ENCODE assay signal across 9 cellular contexts in the genomic region with DNA sequence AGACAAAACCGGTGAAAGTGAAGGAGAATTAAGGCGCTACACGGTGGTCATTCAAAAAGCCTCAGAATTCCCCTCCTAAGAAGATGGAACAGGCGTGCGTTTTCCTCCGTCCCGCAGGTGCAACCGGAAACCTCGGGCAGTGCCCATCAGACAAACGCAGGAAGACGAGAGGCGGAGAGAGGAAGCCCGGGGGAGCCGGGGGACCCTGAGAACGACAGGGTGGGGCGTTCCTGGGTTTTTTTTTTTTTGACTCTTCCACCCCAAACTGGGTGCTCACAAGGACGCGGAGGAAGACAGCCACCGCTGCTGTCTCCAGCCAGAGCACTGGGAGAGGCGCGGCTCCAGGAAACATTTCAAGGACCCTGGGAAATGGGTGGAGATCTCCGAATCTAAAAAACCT. TPM values are rescaled to one million over a fixed set of nuclear protein-coding genes. Genes with fewer than 3 reads are reported as not detected.
A peak's percentile ranks its signal among the peaks of the same experiment; 100 is the strongest.
DNase-seq lines count a peak whose midpoint lies in the region; ATAC-seq and TF ChIP-seq lines count a peak whose summit lies in the region.
"Had no signal": no experiment of that assay in that cellular context is flagged by ENCODE, and none has a peak within 500 bp of the region (broad histone marks: within the 10 kb centered on the region; RNA-seq: fewer than 3 reads in every experiment).

No MANE protein-coding gene starts in this region.

- peak overlapping the region; percentile 99 for H3K4me3 Mint-ChIP-seq in T-helper 17 cell

- H3K27ac ChIP-seq in cardiac muscle cell (no peak overlapping the region), psoas muscle (no peak overlapping the region)

- H3K4me1 Mint-ChIP-seq in T-helper 17 cell = peaks cover 26% of the 10 kb centered on the region

- no peaks in the 10 kb centered on the region for H3K27me3 Mint-ChIP-seq in T-helper 17 cell

- DNase-seq in DMS79 treated with DMSO at 0.1 percent for 48 hours (lab: John Stamatoyannopoulos, UW) = peak; percentile 41
- DNase-seq in T-helper 17 cell = no peak
- no peak for DNase-seq in cardiac muscle cell (ENCODE audit: low read depth in 1 of 2, low spot score in 1 of 2)
- DNase-seq in psoas muscle = no peak
- no peak for DNase-seq in NCI-H1048 (lab: John Stamatoyannopoulos, UW)
- no peak for DNase-seq in GDM1 (lab: John Stamatoyannopoulos, UW)
- DNase-seq in kidney glomerular epithelial cell (lab: John Stamatoyannopoulos, UW) = no peak
- DNase-seq: NCI-H2107 had no signal

- H3K36me3 ChIP-seq in cardiac muscle cell = no peaks in the 10 kb centered on the region
- H3K36me3 ChIP-seq in psoas muscle (ENCODE audit: insufficient read depth in 1 of 2, low read depth in 1 of 2) = no peaks in the 10 kb centered on the region

- peak overlapping the region; percentile 29 for H3K4me3 ChIP-seq in cardiac muscle cell
- peak overlapping the region; percentile 59 for H3K4me3 ChIP-seq in psoas muscle

- intact Hi-C loops in psoas muscle (cut with DNase I) = no loop called here

- H3K36me3 Mint-ChIP-seq in T-helper 17 cell (ENCODE audit: low read depth) = no peaks in the 10 kb centered on the region

- H3K27me3 ChIP-seq in cardiac muscle cell = peaks cover 16% of the 10 kb centered on the region
- peaks cover 5 to 53% (median 6%) of the 10 kb centered on the region in 3 donors for H3K27me3 ChIP-seq in psoas muscle (ENCODE audit: insufficient read depth in 3 of 3, low read length in 2 of 3)

- no peak for TF ChIP-seq CTCF in cardiac muscle cell (IDR thresholded peaks at IDR 0.05; ENCODE audit: low read depth, low read length)
- no peak for TF ChIP-seq CTCF in psoas muscle (IDR thresholded peaks at IDR 0.05)

- H3K27ac Mint-ChIP-seq in T-helper 17 cell = peak overlapping the region; percentile 93

- H3K9me3 ChIP-seq in T-helper 17 cell (ENCODE audit: control insufficient read depth, low read length, poor library complexity, severe bottlenecking) = no peaks in the 10 kb centered on the region
- H3K9me3 ChIP-seq in cardiac muscle cell (ENCODE audit: low read depth) = no peaks in the 10 kb centered on the region
- no peaks in the 10 kb centered on the region for H3K9me3 ChIP-seq in psoas muscle

- WGBS in psoas muscle, 3 donors = 3 to 6% (median 3%) methylated on average over 22 of the region's 22 CpGs

- H3K4me1 ChIP-seq in cardiac muscle cell (ENCODE audit: low read depth) (no peaks in the 10 kb centered on the region), psoas muscle (no peaks in the 10 kb centered on the region)

- no peak for ATAC-seq in T-helper 17 cell
- ATAC-seq in psoas muscle = no peak
- no peak for ATAC-seq in HG02678 (IDR thresholded peaks at IDR 0.05; ENCODE audit: unreplicated experiment)

RNA-seq across cellular contexts. Expression of gene TTLL2, which starts 25.4 kb away (rescaled TPM):
- not detected for total RNA-seq in T-helper 17 cell
- total RNA-seq in cardiac muscle cell = not detected in 2 replicates
- polyA plus RNA-seq in cardiac muscle cell = 0.55 TPM in 1 of 2 replicates, not detected in the other
- total RNA-seq in psoas muscle = not detected
- polyA plus RNA-seq in psoas muscle = not detected

RNA-seq across cellular contexts. Expression of gene UNC93A, which starts 59.2 kb away (rescaled TPM):
- total RNA-seq in T-helper 17 cell (not detected), cardiac muscle cell (not detected in 2 replicates), psoas muscle (not detected)
- polyA plus RNA-seq in cardiac muscle cell (not detected in 2 replicates), psoas muscle (not detected)
